8 cellular contexts compared by ENCODE assay signal in the genomic region with DNA sequence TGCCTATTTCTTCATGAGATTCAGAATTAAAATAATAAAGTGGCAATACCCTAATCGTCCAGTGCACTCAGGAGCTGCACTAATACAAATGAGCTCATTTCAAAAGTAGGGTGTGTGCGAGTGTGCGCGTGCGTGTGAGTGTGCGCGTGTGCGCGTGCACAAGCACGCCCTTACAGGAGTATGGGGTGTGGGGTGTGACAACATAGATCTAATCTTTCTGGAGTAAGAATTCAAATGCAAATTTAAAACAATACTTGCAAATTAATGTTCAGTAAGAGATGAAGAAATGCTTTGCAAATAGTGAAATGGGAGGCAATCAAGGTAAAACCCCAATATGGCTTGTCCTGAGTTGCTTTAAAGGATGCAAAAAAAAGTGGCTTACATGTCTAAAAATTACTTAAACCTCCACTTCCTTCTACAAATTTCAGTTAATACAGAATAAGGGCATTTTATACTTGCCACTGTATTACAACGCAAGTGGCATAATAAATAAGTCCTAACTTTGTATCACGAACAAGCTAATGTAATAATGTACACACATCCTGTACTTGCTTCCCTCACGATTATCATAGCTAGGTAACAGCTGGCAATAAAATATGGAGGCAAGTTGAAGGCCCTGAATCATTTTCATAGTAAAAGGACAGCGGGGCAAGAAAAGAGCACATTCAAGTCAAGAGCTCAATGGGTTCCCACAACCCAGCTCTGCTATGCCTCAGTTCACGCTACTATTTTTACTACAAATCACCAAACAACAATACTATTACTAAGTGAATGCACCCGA. TPM values are rescaled to one million over a fixed set of nuclear protein-coding genes. Genes with fewer than 3 reads are reported as not detected.
DNase-seq lines count a peak whose midpoint lies in the region; ATAC-seq and TF ChIP-seq lines count a peak whose summit lies in the region.
"Not testable (repeated sequence)": the region's sequence is repeated elsewhere in the genome, so short reads cannot be mapped to it uniquely, and the experiment has no call there.

No MANE protein-coding gene starts in this region.

- H3K9ac ChIP-seq in BLaER1 treated with 17β-estradiol and CSF1 and Interleukin-3, amounts not matched to agents 10 nM and 100 nM = peak overlapping the region; percentile 92 to 99 (median 97)
- H3K9ac ChIP-seq in HUES48 (ENCODE audit: low read depth, low read length) = not testable (repeated sequence)
- peak overlapping the region; percentile 63 for H3K9ac ChIP-seq in neural cell (ENCODE audit: low read length)

- not testable (repeated sequence) for H3K9me2 ChIP-seq in neural cell (ENCODE audit: insufficient read depth, low read length)

- not testable (repeated sequence) for H3K36me3 ChIP-seq in BLaER1 treated with 17β-estradiol and CSF1 and Interleukin-3, amounts not matched to agents 10 nM and 100 nM; HUES48 (ENCODE audit: control insufficient read depth, insufficient read depth, low read length); cardiac muscle cell; neural cell (ENCODE audit: insufficient read depth, low read length)

- H3K79me2 ChIP-seq in neural cell (replicated peaks; ENCODE audit: insufficient read depth, low read length) = peaks cover 49% of the 10 kb centered on the region

- not testable (repeated sequence) for H3K27me3 ChIP-seq in BLaER1 treated with 17β-estradiol and CSF1 and Interleukin-3, amounts not matched to agents 10 nM and 100 nM; HUES48 (ENCODE audit: control insufficient read depth, insufficient read depth, low read length); cardiac muscle cell; neural cell (ENCODE audit: insufficient read depth, low read depth, low read length)

- ATAC-seq in GM21515 (IDR thresholded peaks at IDR 0.05; ENCODE audit: unreplicated experiment) = peak; percentile 22

- peaks cover 49 to 63% (median 62%) of the 10 kb centered on the region in 11 experiments for H4K20me1 ChIP-seq in BLaER1 treated with 17β-estradiol and CSF1 and Interleukin-3, amounts not matched to agents 10 nM and 100 nM
- not testable (repeated sequence) for H4K20me1 ChIP-seq in neural cell (ENCODE audit: insufficient read depth)

- not testable (repeated sequence) for TF ChIP-seq EP300 in neural cell (conservative IDR thresholded peaks at IDR 0.05; ENCODE audit: poor library complexity, severe bottlenecking)

- not testable (repeated sequence) for TF ChIP-seq CTCF in cardiac muscle cell (IDR thresholded peaks at IDR 0.05; ENCODE audit: low read depth, low read length); neural cell (IDR thresholded peaks at IDR 0.05; ENCODE audit: poor library complexity, severe bottlenecking)

- H3K4me1 ChIP-seq in BLaER1 treated with 17β-estradiol and CSF1 and Interleukin-3, amounts not matched to agents 10 nM and 100 nM = peaks cover 17 to 54% (median 36%) of the 10 kb centered on the region in 10 experiments
- peaks cover 24% of the 10 kb centered on the region for H3K4me1 ChIP-seq in HUES48 (ENCODE audit: control insufficient read depth, insufficient read depth, low read length)
- H3K4me1 ChIP-seq in cardiac muscle cell (ENCODE audit: low read depth) = peaks cover 15% of the 10 kb centered on the region

- H3K4me2 ChIP-seq in BLaER1 treated with 17β-estradiol and CSF1 and Interleukin-3, amounts not matched to agents 10 nM and 100 nM = peak overlapping the region; percentile 74 to 98 (median 86)
- H3K4me2 ChIP-seq in neural cell (ENCODE audit: low read length) = peak overlapping the region; percentile 82

- not testable (repeated sequence) for H3F3A ChIP-seq in neural cell (ENCODE audit: insufficient read depth, low read length, poor library complexity, severe bottlenecking)

- H3K9me3 ChIP-seq in BLaER1 treated with 17β-estradiol and CSF1 and Interleukin-3, amounts not matched to agents 10 nM and 100 nM (replicated peaks in 1 of 11); HUES48 (ENCODE audit: control insufficient read depth, insufficient read depth, low read length); cardiac muscle cell (ENCODE audit: low read depth); neural cell (ENCODE audit: low read length): not testable (repeated sequence)

- not testable (repeated sequence) for H2AFZ ChIP-seq in neural cell (ENCODE audit: low read depth, low read length)

- DNase-seq in activated CD4-positive, CD25-positive, alpha-beta regulatory T cell treated with anti-CD3 and anti-CD28 coated beads, Interleukin-2, amount 50 U/mL, for 16 hours (ENCODE audit: low read depth, low spot score) = peak; percentile 52
- peak; percentile 49 for DNase-seq in astrocyte of the hippocampus (ENCODE audit: low read depth, low spot score)
- DNase-seq in cardiac muscle cell (ENCODE audit: low read depth in 1 of 2, low spot score in 1 of 2) = peak in 1 of 2 donors; percentile 51
- DNase-seq in stimulated activated CD8-positive, alpha-beta memory T cell treated with anti-CD3 and anti-CD28 coated beads, Interleukin-2, amount 100 ng/mL, for 1 hour (ENCODE audit: low read depth in 2 of 2) = peak; percentile 26 to 34

- H3K4me3 ChIP-seq in BLaER1 treated with 17β-estradiol and CSF1 and Interleukin-3, amounts not matched to agents 10 nM and 100 nM = peak overlapping the region; percentile 81 to 94 (median 90)
- H3K4me3 ChIP-seq in HUES48 (ENCODE audit: low read depth, low read length) = peak overlapping the region; percentile 85
- peak overlapping the region; percentile 100 for H3K4me3 ChIP-seq in cardiac muscle cell
- H3K4me3 ChIP-seq in neural cell (ENCODE audit: low read length) = peak overlapping the region; percentile 69

- TF ChIP-seq RAD21 in neural cell (conservative IDR thresholded peaks at IDR 0.05) = not testable (repeated sequence)

- H3K27ac ChIP-seq in BLaER1 treated with 17β-estradiol and CSF1 and Interleukin-3, amounts not matched to agents 10 nM and 100 nM = peak overlapping the region; percentile 26 to 98 (median 95); a peak in 21 of 22 replicates
- H3K27ac ChIP-seq in HUES48 (ENCODE audit: low read depth, low read length) = not testable (repeated sequence)
- H3K27ac ChIP-seq in cardiac muscle cell (peak overlapping the region; percentile 97), neural cell (ENCODE audit: low read length) (peak overlapping the region; percentile 65)

TF ChIP-seq in neural cell, 6 proteins besides CTCF, POLR2A, EP300 and RAD21:
- TF ChIP-seq REST (IDR thresholded peaks at IDR 0.05; ENCODE audit: borderline replicate concordance) = peak; percentile 11

RNA-seq across cellular contexts. Expression of gene KMT2C, which starts 1.9 kb away (rescaled TPM):
- 21.4 and 37.3 TPM in 2 replicates for total RNA-seq in cardiac muscle cell
- polyA plus RNA-seq in cardiac muscle cell (22.8 and 30.9 TPM in 2 replicates), neural cell (29.8 and 32.8 TPM in 2 replicates)
- 89.1 and 131 TPM in 2 replicates for polyA minus RNA-seq in neural cell
